9 cellular contexts compared by ENCODE assay signal in the genomic region with DNA sequence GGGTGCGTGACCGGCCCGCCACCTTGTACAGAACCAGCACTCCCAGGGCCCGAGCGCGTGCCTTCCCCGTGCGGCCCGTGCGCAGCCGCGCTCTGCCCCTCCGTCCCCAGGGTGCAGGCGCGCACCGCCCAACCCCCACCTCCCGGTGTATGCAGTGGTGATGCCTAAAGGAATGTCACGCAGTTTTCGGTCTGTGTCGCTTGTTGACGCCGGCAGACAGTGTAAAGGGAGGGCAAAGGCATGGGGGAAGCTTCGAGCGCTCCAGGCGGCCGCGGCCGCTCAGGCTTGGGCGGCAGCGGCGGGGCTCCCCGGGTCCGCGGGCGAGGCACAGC. TPM values are rescaled to one million over a fixed set of nuclear protein-coding genes. Genes with fewer than 3 reads are reported as not detected.
DNase-seq lines count a peak whose midpoint lies in the region; ATAC-seq and TF ChIP-seq lines count a peak whose summit lies in the region.
"Had no signal": no experiment of that assay in that cellular context is flagged by ENCODE, and none has a peak within 500 bp of the region (broad histone marks: within the 10 kb centered on the region; RNA-seq: fewer than 3 reads in every experiment).

No MANE protein-coding gene starts in this region.

- ATAC-seq in HCT116 (peak; percentile 46), HG03442 (IDR thresholded peaks at IDR 0.05; ENCODE audit: unreplicated experiment) (no peak), GM21367 (IDR thresholded peaks at IDR 0.05; ENCODE audit: unreplicated experiment) (no peak), aorta (ENCODE audit: low FRiP score) (no peak)

- RAD21 ChIA-PET in HCT116 (lab: Charles Lee; ENCODE audit: low non-redundant PET in 1 of 2, low total read pairs in 2 of 2, uncharacterized antibody in 2 of 2, unreplicated experiment in 2 of 2), result no interaction called here

- POLR2A ChIA-PET in A673 (lab: Charles Lee; ENCODE audit: low non-redundant PET), result no interaction called here
- POLR2A ChIA-PET in HCT116 (lab: Charles Lee), result interaction anchor here (0.9 to 3.4 kb wide), 4 partner anchors 8 to 101 kb away, joined by 3 to 12 read pairs (median 4); partner anchors contain the start of gene SSNA1

- no peaks in the 10 kb centered on the region for H4K20me1 ChIP-seq in HCT116 (ENCODE audit: insufficient read depth)

- in situ Hi-C loops in T47D (cut with HindIII; ENCODE audit: low pct_unique_long_range_greater_than_20kb, low sequenced_read_pairs), result no loop called here

- WGBS in aorta, 2 donors, result 0 to 1% methylated on average over 35 of the region's 35 CpGs

- TF ChIP-seq RAD21 in HCT116 (IDR thresholded peaks at IDR 0.05; ENCODE audit: low read depth), result no peak

- peak overlapping the region; percentile 84 for H3K4me2 ChIP-seq in HCT116 (ENCODE audit: low read length)

- CTCF ChIA-PET in A673 (lab: Charles Lee), result interaction anchor here (0.7 kb wide), 1 partner anchor 59 kb away, joined by 3 read pairs; the partner anchor contains the start of gene RNF224
- CTCF ChIA-PET in HCT116 (lab: Charles Lee), result interaction anchor here (0.9 to 1.9 kb wide), 2 partner anchors 20 to 59 kb away, joined by 4 read pairs; partner anchors contain the start of genes ANAPC2, RNF224 and SSNA1

- peak overlapping the region; percentile 58 for H3K9ac ChIP-seq in HCT116 (ENCODE audit: low read length)

- H2AFZ ChIP-seq in HCT116 (ENCODE audit: low read depth, low read length, poor library complexity, severe bottlenecking), result no peak overlapping the region

- no TSS peak for BruUV-seq in A673 (replicated peaks; lab: Mats Ljungman, UMichigan)
- no TSS peak for BruUV-seq in HCT116 (replicated peaks; lab: Mats Ljungman, UMichigan)

- H3K9me3 ChIP-seq in A673 (ENCODE audit: low read depth, low read length, poor library complexity, severe bottlenecking) (no peaks in the 10 kb centered on the region), HCT116 (ENCODE audit: control insufficient read depth in 1 of 2, insufficient read depth in 1 of 2, low read depth in 1 of 2, low read length in 2 of 2) (no peaks in the 10 kb centered on the region), aorta (ENCODE audit: control insufficient read depth, low read length) (no peaks in the 10 kb centered on the region)

- no peaks in the 10 kb centered on the region for H3K79me2 ChIP-seq in HCT116 (ENCODE audit: insufficient read depth, low read length)

- TF ChIP-seq CTCF in A673 (conservative IDR thresholded peaks at IDR 0.05; ENCODE audit: low read depth, low read length) (no peak), HCT116 (IDR thresholded peaks at IDR 0.05 in 2 of 3, conservative IDR thresholded peaks at IDR 0.05 in 1 of 3; ENCODE audit: borderline replicate concordance in 1 of 3, insufficient read depth in 1 of 3, low read depth in 2 of 3, low read length in 2 of 3) (no peak)

- H3K4me1 ChIP-seq in A673 (ENCODE audit: insufficient read depth, low read length, poor library complexity, severe bottlenecking), result no peaks in the 10 kb centered on the region
- peaks cover 17 to 44% of the 10 kb centered on the region in 2 experiments for H3K4me1 ChIP-seq in HCT116 (ENCODE audit: control insufficient read depth in 1 of 2, insufficient read depth in 2 of 2, low read length in 2 of 2)
- H3K4me1 ChIP-seq in aorta (ENCODE audit: control insufficient read depth in 1 of 2, insufficient read depth in 2 of 2, low read length in 2 of 2), result no peaks in the 10 kb centered on the region

- DNase-seq in A673 (ENCODE audit: low spot score) (no peak), HCT116 (ENCODE audit: low read depth, low spot score) (no peak), T47D (ENCODE audit: low read depth in 1 of 2, low spot score in 1 of 2) (peak; percentile 81 to 88), midbrain (lab: John Stamatoyannopoulos, UW) (peak; percentile 4), NCI-H82 treated with DMSO at 0.1 percent for 48 hours (lab: John Stamatoyannopoulos, UW; ENCODE audit: unreplicated experiment) (no peak), aorta (no peak)

- no peaks in the 10 kb centered on the region for H3K9me2 ChIP-seq in HCT116 (ENCODE audit: insufficient read depth)

- TF ChIP-seq POLR2A in HCT116 (IDR thresholded peaks at IDR 0.05; ENCODE audit: borderline replicate concordance, extremely low read depth, insufficient read depth, insufficient read length), result no peak

- no peaks in the 10 kb centered on the region for H3K36me3 ChIP-seq in A673 (ENCODE audit: insufficient read depth, low read length, poor library complexity, severe bottlenecking)
- H3K36me3 ChIP-seq in HCT116 (ENCODE audit: control insufficient read depth in 1 of 2, insufficient read depth in 2 of 2, low read length in 2 of 2), result no peaks in the 10 kb centered on the region
- H3K36me3 ChIP-seq in aorta (ENCODE audit: control insufficient read depth in 1 of 2, insufficient read depth in 2 of 2, low read length in 1 of 2), result no peaks in the 10 kb centered on the region

- intact Hi-C loops in A673 (cut with micrococcal nuclease; ENCODE audit: unreplicated experiment), result no loop called here
- intact Hi-C loops in HCT116 (cut with micrococcal nuclease), result no loop called here
- intact Hi-C loops in aorta (cut with DNase I), result no loop called here

- H3K4me3 ChIP-seq in A673 (ENCODE audit: low read depth, low read length, poor library complexity, severe bottlenecking), result peak overlapping the region; percentile 32
- H3K4me3 ChIP-seq in HCT116 (replicated peaks in 1 of 2; ENCODE audit: low read depth in 1 of 2, low read length in 2 of 2), result peak overlapping the region; percentile 41 to 60
- H3K4me3 ChIP-seq in aorta (ENCODE audit: low read length in 2 of 2), result no peak overlapping the region

- H3K27me3 ChIP-seq in A673 (replicated peaks; ENCODE audit: insufficient read depth, low read depth, low read length, poor library complexity) (peaks cover 77% of the 10 kb centered on the region), HCT116 (ENCODE audit: insufficient read depth, low read length) (no peaks in the 10 kb centered on the region), aorta (ENCODE audit: control insufficient read depth in 1 of 2, insufficient read depth in 2 of 2, low read length in 1 of 2) (peaks cover 0 to 2% of the 10 kb centered on the region in 2 donors)

- H3K27ac ChIP-seq in A673 (ENCODE audit: low read depth, low read length, poor library complexity, severe bottlenecking), result no peak overlapping the region
- H3K27ac ChIP-seq in HCT116 (ENCODE audit: low read depth, low read length), result peak overlapping the region; percentile 65; the same call in 1 of the 2 replicates
- H3K27ac ChIP-seq in aorta (ENCODE audit: low read depth in 1 of 2, low read length in 2 of 2), result no peak overlapping the region

TF ChIP-seq in HCT116, 20 proteins besides CTCF, POLR2A, EP300 and RAD21:
- TF ChIP-seq POLR2AphosphoS5 (IDR thresholded peaks at IDR 0.05; ENCODE audit: low read depth, low read length) (peak; percentile 11; the same call in 1 of the 2 replicates), EZH2phosphoT487 (IDR thresholded peaks at IDR 0.05; ENCODE audit: borderline replicate concordance) (no peak)
TF ChIP-seq in HCT116: peak in this region for 1.

RNA-seq across cellular contexts. Expression of gene LRRC26, which starts 1.3 kb away (rescaled TPM):
- total RNA-seq in A673 (2021) (not detected in 2 replicates), HCT116 (2021; ENCODE audit: unreplicated experiment) (2.4 TPM), aorta (not detected)
- polyA plus RNA-seq in HCT116 (2012), result 2.1 and 2.9 TPM in 2 replicates
- not detected for polyA plus RNA-seq in aorta
- total RNA-seq: fibroblast of lung had no signal
- polyA plus RNA-seq: fibroblast of lung had no signal

RNA-seq across cellular contexts. Expression of gene TMEM210, which starts 3.3 kb away (rescaled TPM):
- total RNA-seq in A673 (2021) (not detected in 2 replicates), HCT116 (2021; ENCODE audit: unreplicated experiment) (not detected), aorta (not detected)
- not detected in 2 replicates for polyA plus RNA-seq in HCT116 (2012)
- polyA plus RNA-seq in aorta, result not detected
- total RNA-seq: fibroblast of lung had no signal
- polyA plus RNA-seq: fibroblast of lung had no signal

RNA-seq across cellular contexts. Expression of gene ANAPC2, which starts 19.8 kb away (rescaled TPM):
- total RNA-seq in A673 (2021) (49.6 and 54.1 TPM in 2 replicates), HCT116 (2021; ENCODE audit: unreplicated experiment) (75.5 TPM), aorta (10 to 100 TPM; 38.7 to 54.0 TPM)
- 54.9 and 61.4 TPM in 2 replicates for polyA plus RNA-seq in HCT116 (2012)
- 10 to 100 TPM; 13.3 to 84.5 TPM for polyA plus RNA-seq in aorta

RNA-seq across cellular contexts. Expression of gene SSNA1, which starts 19.9 kb away (rescaled TPM):
- total RNA-seq in A673 (2021) (86.8 and 87.3 TPM in 2 replicates), HCT116 (2021; ENCODE audit: unreplicated experiment) (84.7 TPM), aorta (10 to 100 TPM; 30.5 to 37.4 TPM)
- 101 and 102 TPM in 2 replicates for polyA plus RNA-seq in HCT116 (2012)
- polyA plus RNA-seq in aorta, result 10 to 100 TPM; 77.0 to 87.1 TPM

RNA-seq across cellular contexts. Expression of gene GRIN1, which starts 29.6 kb away (rescaled TPM):
- total RNA-seq in A673 (2021) (0.17 and 0.52 TPM in 2 replicates), HCT116 (2021; ENCODE audit: unreplicated experiment) (23.1 TPM), aorta (not detected)
- polyA plus RNA-seq in HCT116 (2012), result 8.6 and 12.5 TPM in 2 replicates
- not detected for polyA plus RNA-seq in aorta

Comparison
In these comparisons a context has a peak if more than half of its experiments do, and no peak if none do; other contexts are left out.
1. DNase-seq: peak in T47D (2 of 2) and midbrain (single experiment); none in A673 (single experiment), HCT116 (single experiment), NCI-H82 treated with DMSO at 0.1 percent for 48 hours (single experiment) and aorta (0 of 2).
2. H3K4me3 ChIP-seq: peak in A673 (single experiment) and HCT116 (2 of 2); none in aorta (0 of 2).